In the genomic region with DNA sequence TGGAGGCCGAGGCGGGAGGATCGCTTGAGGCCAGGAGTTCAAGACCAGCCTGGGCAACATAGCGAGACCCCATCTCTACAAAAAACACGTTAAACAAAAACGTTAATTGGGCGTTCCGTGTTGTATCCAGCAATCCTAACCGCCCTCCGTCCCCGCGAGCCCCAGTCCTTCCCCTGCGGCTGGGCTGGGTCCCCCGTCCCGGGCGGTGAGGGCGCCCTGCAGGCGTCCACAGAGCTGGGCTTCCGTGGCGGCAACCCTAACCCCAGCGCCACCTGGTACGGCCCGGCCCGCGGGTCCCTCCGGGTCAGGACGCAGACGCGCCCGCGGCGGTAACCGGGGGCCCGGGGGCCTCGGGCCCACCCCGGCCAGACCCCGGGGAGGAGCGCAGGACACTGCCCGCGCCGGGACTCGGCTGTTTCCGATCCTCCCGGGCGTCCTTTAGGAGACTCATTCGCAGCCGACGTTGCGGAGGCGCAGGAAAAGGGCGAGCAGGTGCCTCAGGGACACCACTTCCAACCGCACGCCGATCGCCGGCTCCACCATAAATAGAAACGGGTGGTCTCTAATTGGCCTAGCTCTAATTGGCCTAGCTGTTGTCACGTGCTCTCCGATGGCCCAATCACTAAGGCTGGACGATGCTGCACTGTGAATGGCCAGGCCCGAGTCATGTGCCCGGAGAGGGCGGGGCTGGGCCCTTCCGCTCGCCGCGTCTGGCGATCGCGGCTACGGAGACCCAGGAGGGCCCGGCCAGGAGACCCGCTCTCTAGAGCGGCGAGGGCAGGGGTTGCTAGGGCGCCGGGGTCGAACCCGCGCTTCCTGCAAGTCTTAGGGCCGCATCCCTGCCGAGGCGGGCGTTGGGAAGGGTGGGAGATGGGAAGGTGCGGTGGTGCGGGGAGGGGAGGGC, we compare ENCODE assay signal across 1 cellular context.
TF ChIP-seq lines count a peak whose summit lies in the region.

No MANE protein-coding gene starts in this region.

TF ChIP-seq in HepG2, 621 proteins besides CTCF, POLR2A, EP300 and RAD21 (continued from another document):
- TF ChIP-seq, protein P1, sequence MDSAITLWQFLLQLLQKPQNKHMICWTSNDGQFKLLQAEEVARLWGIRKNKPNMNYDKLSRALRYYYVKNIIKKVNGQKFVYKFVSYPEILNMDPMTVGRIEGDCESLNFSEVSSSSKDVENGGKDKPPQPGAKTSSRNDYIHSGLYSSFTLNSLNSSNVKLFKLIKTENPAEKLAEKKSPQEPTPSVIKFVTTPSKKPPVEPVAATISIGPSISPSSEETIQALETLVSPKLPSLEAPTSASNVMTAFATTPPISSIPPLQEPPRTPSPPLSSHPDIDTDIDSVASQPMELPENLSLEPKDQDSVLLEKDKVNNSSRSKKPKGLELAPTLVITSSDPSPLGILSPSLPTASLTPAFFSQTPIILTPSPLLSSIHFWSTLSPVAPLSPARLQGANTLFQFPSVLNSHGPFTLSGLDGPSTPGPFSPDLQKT (CRISPR knock-in tag; IDR thresholded peaks at IDR 0.05; ENCODE audit: borderline replicate concordance): no peak
- TF ChIP-seq JDP2 (CRISPR knock-in tag; IDR thresholded peaks at IDR 0.05; ENCODE audit: borderline replicate concordance) (peak; percentile 33; the same call in 1 of the 2 replicates), ZNF724P (CRISPR knock-in tag; IDR thresholded peaks at IDR 0.05; ENCODE audit: borderline replicate concordance) (peak; percentile 86; the same call in 1 of the 2 replicates), GABPB1 (CRISPR knock-in tag; IDR thresholded peaks at IDR 0.05) (peak; percentile 88), NPAS2 (CRISPR knock-in tag; IDR thresholded peaks at IDR 0.05; ENCODE audit: borderline replicate concordance) (no peak), GATAD2A (CRISPR knock-in tag; IDR thresholded peaks at IDR 0.05) (no peak), TRIM24 (CRISPR knock-in tag; IDR thresholded peaks at IDR 0.05) (no peak), ZNF230 (CRISPR knock-in tag; IDR thresholded peaks at IDR 0.05) (peak; percentile 74; the same call in 1 of the 2 replicates), ZNF615 (CRISPR knock-in tag; IDR thresholded peaks at IDR 0.05; ENCODE audit: borderline replicate concordance) (peak; percentile 74; the same call in 1 of the 2 replicates), SAFB2 (CRISPR knock-in tag; IDR thresholded peaks at IDR 0.05; ENCODE audit: borderline replicate concordance, low read depth) (peak; percentile 32; the same call in 1 of the 2 replicates), CEBPB (IDR thresholded peaks at IDR 0.05; ENCODE audit: borderline replicate concordance, low read depth, low read length) (no peak; the same call in 1 of the 2 replicates), HES4 (CRISPR knock-in tag; IDR thresholded peaks at IDR 0.05; ENCODE audit: borderline replicate concordance) (no peak), ZNF430 (CRISPR knock-in tag; IDR thresholded peaks at IDR 0.05) (peak; percentile 78; the same call in 1 of the 2 replicates), HNRNPH1 (optimal IDR thresholded peaks at IDR 0.05; ENCODE audit: low read depth, low read length) (no peak), TBP (CRISPR knock-in tag; IDR thresholded peaks at IDR 0.05) (no peak), KLF16 (CRISPR knock-in tag; IDR thresholded peaks at IDR 0.05) (peak in 1 of 2 experiments; percentile 95; a peak in 2 of 4 replicates), NR1H2 (CRISPR knock-in tag; IDR thresholded peaks at IDR 0.05; ENCODE audit: borderline replicate concordance, low read depth) (no peak), ZFP1 (CRISPR knock-in tag; IDR thresholded peaks at IDR 0.05) (no peak), RELA (CRISPR knock-in tag; IDR thresholded peaks at IDR 0.05) (no peak)
- TF ChIP-seq, protein P2, sequence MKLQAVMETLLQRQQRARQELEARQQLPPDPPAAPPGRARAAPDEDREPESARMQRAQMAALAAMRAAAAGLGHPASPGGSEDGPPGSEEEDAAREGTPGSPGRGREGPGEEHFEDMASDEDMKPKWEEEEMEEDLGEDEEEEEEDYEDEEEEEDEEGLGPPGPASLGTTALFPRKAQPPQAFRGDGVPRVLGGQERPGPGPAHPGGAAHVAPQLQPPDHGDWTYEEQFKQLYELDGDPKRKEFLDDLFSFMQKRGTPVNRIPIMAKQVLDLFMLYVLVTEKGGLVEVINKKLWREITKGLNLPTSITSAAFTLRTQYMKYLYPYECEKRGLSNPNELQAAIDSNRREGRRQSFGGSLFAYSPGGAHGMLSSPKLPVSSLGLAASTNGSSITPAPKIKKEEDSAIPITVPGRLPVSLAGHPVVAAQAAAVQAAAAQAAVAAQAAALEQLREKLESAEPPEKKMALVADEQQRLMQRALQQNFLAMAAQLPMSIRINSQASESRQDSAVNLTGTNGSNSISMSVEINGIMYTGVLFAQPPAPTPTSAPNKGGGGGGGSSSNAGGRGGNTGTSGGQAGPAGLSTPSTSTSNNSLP (IDR thresholded peaks at IDR 0.05; ENCODE audit: low read depth, low read length): no peak
- TF ChIP-seq, protein P3, sequence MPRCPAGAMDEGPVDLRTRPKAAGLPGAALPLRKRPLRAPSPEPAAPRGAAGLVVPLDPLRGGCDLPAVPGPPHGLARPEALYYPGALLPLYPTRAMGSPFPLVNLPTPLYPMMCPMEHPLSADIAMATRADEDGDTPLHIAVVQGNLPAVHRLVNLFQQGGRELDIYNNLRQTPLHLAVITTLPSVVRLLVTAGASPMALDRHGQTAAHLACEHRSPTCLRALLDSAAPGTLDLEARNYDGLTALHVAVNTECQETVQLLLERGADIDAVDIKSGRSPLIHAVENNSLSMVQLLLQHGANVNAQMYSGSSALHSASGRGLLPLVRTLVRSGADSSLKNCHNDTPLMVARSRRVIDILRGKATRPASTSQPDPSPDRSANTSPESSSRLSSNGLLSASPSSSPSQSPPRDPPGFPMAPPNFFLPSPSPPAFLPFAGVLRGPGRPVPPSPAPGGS (CRISPR knock-in tag; IDR thresholded peaks at IDR 0.05): peak; percentile 44; the same call in 1 of the 2 replicates
- TF ChIP-seq, protein P4, sequence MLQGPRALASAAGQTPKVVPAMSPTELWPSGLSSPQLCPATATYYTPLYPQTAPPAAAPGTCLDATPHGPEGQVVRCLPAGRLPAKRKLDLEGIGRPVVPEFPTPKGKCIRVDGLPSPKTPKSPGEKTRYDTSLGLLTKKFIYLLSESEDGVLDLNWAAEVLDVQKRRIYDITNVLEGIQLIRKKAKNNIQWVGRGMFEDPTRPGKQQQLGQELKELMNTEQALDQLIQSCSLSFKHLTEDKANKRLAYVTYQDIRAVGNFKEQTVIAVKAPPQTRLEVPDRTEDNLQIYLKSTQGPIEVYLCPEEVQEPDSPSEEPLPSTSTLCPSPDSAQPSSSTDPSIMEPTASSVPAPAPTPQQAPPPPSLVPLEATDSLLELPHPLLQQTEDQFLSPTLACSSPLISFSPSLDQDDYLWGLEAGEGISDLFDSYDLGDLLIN (CRISPR knock-in tag; IDR thresholded peaks at IDR 0.05; ENCODE audit: borderline replicate concordance): no peak
- TF ChIP-seq, protein P5, sequence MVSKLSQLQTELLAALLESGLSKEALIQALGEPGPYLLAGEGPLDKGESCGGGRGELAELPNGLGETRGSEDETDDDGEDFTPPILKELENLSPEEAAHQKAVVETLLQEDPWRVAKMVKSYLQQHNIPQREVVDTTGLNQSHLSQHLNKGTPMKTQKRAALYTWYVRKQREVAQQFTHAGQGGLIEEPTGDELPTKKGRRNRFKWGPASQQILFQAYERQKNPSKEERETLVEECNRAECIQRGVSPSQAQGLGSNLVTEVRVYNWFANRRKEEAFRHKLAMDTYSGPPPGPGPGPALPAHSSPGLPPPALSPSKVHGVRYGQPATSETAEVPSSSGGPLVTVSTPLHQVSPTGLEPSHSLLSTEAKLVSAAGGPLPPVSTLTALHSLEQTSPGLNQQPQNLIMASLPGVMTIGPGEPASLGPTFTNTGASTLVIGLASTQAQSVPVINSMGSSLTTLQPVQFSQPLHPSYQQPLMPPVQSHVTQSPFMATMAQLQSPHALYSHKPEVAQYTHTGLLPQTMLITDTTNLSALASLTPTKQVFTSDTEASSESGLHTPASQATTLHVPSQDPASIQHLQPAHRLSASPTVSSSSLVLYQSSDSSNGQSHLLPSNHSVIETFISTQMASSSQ (IDR thresholded peaks at IDR 0.05; ENCODE audit: low read depth): no peak
- TF ChIP-seq, protein P5 (CRISPR knock-in tag; IDR thresholded peaks at IDR 0.05; ENCODE audit: borderline replicate concordance): peak; percentile 68; the same call in 1 of the 2 replicates
- TF ChIP-seq, protein P6, sequence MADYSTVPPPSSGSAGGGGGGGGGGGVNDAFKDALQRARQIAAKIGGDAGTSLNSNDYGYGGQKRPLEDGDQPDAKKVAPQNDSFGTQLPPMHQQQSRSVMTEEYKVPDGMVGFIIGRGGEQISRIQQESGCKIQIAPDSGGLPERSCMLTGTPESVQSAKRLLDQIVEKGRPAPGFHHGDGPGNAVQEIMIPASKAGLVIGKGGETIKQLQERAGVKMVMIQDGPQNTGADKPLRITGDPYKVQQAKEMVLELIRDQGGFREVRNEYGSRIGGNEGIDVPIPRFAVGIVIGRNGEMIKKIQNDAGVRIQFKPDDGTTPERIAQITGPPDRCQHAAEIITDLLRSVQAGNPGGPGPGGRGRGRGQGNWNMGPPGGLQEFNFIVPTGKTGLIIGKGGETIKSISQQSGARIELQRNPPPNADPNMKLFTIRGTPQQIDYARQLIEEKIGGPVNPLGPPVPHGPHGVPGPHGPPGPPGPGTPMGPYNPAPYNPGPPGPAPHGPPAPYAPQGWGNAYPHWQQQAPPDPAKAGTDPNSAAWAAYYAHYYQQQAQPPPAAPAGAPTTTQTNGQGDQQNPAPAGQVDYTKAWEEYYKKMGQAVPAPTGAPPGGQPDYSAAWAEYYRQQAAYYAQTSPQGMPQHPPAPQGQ (CRISPR knock-in tag; IDR thresholded peaks at IDR 0.05; ENCODE audit: borderline replicate concordance): no peak; the same call in 1 of the 2 replicates
- TF ChIP-seq, protein P7, sequence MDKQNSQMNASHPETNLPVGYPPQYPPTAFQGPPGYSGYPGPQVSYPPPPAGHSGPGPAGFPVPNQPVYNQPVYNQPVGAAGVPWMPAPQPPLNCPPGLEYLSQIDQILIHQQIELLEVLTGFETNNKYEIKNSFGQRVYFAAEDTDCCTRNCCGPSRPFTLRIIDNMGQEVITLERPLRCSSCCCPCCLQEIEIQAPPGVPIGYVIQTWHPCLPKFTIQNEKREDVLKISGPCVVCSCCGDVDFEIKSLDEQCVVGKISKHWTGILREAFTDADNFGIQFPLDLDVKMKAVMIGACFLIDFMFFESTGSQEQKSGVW (CRISPR knock-in tag; IDR thresholded peaks at IDR 0.05; ENCODE audit: borderline replicate concordance): no peak
- TF ChIP-seq, protein P8, sequence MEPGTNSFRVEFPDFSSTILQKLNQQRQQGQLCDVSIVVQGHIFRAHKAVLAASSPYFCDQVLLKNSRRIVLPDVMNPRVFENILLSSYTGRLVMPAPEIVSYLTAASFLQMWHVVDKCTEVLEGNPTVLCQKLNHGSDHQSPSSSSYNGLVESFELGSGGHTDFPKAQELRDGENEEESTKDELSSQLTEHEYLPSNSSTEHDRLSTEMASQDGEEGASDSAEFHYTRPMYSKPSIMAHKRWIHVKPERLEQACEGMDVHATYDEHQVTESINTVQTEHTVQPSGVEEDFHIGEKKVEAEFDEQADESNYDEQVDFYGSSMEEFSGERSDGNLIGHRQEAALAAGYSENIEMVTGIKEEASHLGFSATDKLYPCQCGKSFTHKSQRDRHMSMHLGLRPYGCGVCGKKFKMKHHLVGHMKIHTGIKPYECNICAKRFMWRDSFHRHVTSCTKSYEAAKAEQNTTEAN (CRISPR knock-in tag; conservative IDR thresholded peaks at IDR 0.05): peak; percentile 65; the same call in 1 of the 2 replicates
- TF ChIP-seq, protein P9, sequence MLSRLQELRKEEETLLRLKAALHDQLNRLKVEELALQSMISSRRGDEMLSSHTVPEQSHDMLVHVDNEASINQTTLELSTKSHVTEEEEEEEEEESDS (CRISPR knock-in tag; IDR thresholded peaks at IDR 0.05; ENCODE audit: borderline replicate concordance): peak; percentile 92; the same call in 1 of the 2 replicates
